ENCODE assay signal across 18 cellular contexts in the genomic region with DNA sequence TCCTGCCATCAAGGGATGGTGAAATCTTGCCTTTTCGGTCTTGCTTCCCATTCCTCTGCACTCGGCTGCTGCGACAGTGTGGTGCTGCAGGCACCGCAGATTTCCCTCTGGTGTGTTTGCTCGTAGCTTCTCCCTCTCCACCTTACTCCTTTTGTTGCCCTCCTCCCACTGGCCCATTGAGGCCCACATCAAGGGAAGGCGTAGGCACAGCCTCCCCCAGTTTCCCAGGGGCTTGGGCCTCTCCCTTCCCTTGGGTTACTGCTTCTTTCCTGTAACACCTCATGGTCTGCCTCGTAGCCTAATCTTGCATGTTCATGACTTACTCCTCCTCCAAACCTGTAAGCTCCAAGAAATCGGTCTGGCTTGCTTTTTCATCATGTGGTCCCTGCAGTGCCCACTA. TPM values are rescaled to one million over a fixed set of nuclear protein-coding genes. Genes with fewer than 3 reads are reported as not detected.
DNase-seq lines count a peak whose midpoint lies in the region; ATAC-seq and TF ChIP-seq lines count a peak whose summit lies in the region.
"Had no signal": no experiment of that assay in that cellular context is flagged by ENCODE, and none has a peak within 500 bp of the region (broad histone marks: within the 10 kb centered on the region; RNA-seq: fewer than 3 reads in every experiment).

No MANE protein-coding gene starts in this region.

- intact Hi-C loops in CD4-positive, alpha-beta T cell (cut with DNase I, micrococcal nuclease): no loop called here
- intact Hi-C loops in activated T-helper 1 cell treated with anti-CD3 and anti-CD28 coated beads, Interleukin-12 subunit alpha, Interleukin-12 subunit beta, Interleukin-2, Interleukin-4 antibody, amounts not matched to agents 30 ng/mL and 10 ng/mL and 1 ng/mL, durations not matched to agents 14 hours and 24 hours and 36 hours (cut with micrococcal nuclease): no loop called here

- H3K4me2 ChIP-seq in BLaER1 treated with 17β-estradiol and CSF1 and Interleukin-3, amounts not matched to agents 10 nM and 100 nM: peak overlapping the region; percentile 75 to 91 (median 86)

- CTCF ChIA-PET in CD4-positive, alpha-beta T cell (lab: Charles Lee): no interaction called here

- POLR2A ChIA-PET in CD4-positive, alpha-beta T cell (lab: Charles Lee): interaction anchor here (1.3 kb wide), 1 partner anchor 92 kb away, joined by 3 read pairs; no protein-coding TSS in a partner anchor
- POLR2A ChIA-PET in naive thymus-derived CD8-positive, alpha-beta T cell (lab: Charles Lee): interaction anchor here (2.8 kb wide), 1 partner anchor 92 kb away, joined by 11 read pairs; no protein-coding TSS in a partner anchor

- no peak for TF ChIP-seq CTCF in CD4-positive, alpha-beta T cell (IDR thresholded peaks at IDR 0.05)

- H3K27ac ChIP-seq in BLaER1 treated with 17β-estradiol and CSF1 and Interleukin-3, amounts not matched to agents 10 nM and 100 nM: peak overlapping the region in 5 of 11 experiments; percentile 10 to 42 (median 31); a peak in 7 of 22 replicates
- no peak overlapping the region for H3K27ac ChIP-seq in CD4-positive, alpha-beta T cell (ENCODE audit: low read depth, low read length)
- H3K27ac ChIP-seq: adrenal gland, esophagus muscularis mucosa, vagina had no signal

- peaks cover 5% of the 10 kb centered on the region for H3K36me3 Mint-ChIP-seq in CD4-positive, alpha-beta T cell (ENCODE audit: low read depth)
- H3K36me3 Mint-ChIP-seq in activated T-helper 1 cell treated with anti-CD3 and anti-CD28 coated beads, Interleukin-12 subunit alpha, Interleukin-12 subunit beta, Interleukin-2, Interleukin-4 antibody, amounts not matched to agents 30 ng/mL and 10 ng/mL and 1 ng/mL, durations not matched to agents 14 hours and 24 hours and 36 hours (ENCODE audit: low read depth): peaks cover 38% of the 10 kb centered on the region
- peaks cover 0 to 10% (median 7%) of the 10 kb centered on the region in 3 donors for H3K36me3 Mint-ChIP-seq in naive thymus-derived CD8-positive, alpha-beta T cell

- peaks cover 20 to 94% (median 87%) of the 10 kb centered on the region in 11 experiments for H3K36me3 ChIP-seq in BLaER1 treated with 17β-estradiol and CSF1 and Interleukin-3, amounts not matched to agents 10 nM and 100 nM
- H3K36me3 ChIP-seq: adrenal gland, esophagus muscularis mucosa, vagina had no signal

- no peak for ATAC-seq in CD4-positive, alpha-beta T cell (ENCODE audit: poor library complexity)
- ATAC-seq in naive thymus-derived CD8-positive, alpha-beta T cell: no peak
- no peak for ATAC-seq in HG03520 (IDR thresholded peaks at IDR 0.05; ENCODE audit: unreplicated experiment)
- no peak for ATAC-seq in HG03280 (IDR thresholded peaks at IDR 0.05; ENCODE audit: unreplicated experiment)
- ATAC-seq in HG02852 (IDR thresholded peaks at IDR 0.05; ENCODE audit: unreplicated experiment): no peak

- H3K27me3 Mint-ChIP-seq in CD4-positive, alpha-beta T cell: no peaks in the 10 kb centered on the region
- H3K27me3 Mint-ChIP-seq in activated T-helper 1 cell treated with anti-CD3 and anti-CD28 coated beads, Interleukin-12 subunit alpha, Interleukin-12 subunit beta, Interleukin-2, Interleukin-4 antibody, amounts not matched to agents 30 ng/mL and 10 ng/mL and 1 ng/mL, durations not matched to agents 14 hours and 24 hours and 36 hours (ENCODE audit: insufficient read depth): no peaks in the 10 kb centered on the region
- no peaks in the 10 kb centered on the region for H3K27me3 Mint-ChIP-seq in naive thymus-derived CD8-positive, alpha-beta T cell

- DNase-seq in CD4-positive, alpha-beta T cell: no peak
- no peak for DNase-seq in activated T-helper 1 cell treated with anti-CD3 and anti-CD28 coated beads, Interleukin-12 subunit alpha, Interleukin-12 subunit beta, Interleukin-2, Interleukin-4 antibody, amounts not matched to agents 30 ng/mL and 10 ng/mL and 1 ng/mL, durations not matched to agents 14 hours and 24 hours and 36 hours (ENCODE audit: low spot score)
- DNase-seq in naive thymus-derived CD8-positive, alpha-beta T cell: no peak
- DNase-seq: activated CD4-positive, alpha-beta T cell treated with anti-CD3 and anti-CD28 coated beads for 1 hour; adrenal gland; DMS 273 treated with DMSO at 0.1 percent for 48 hours; GF-D8; glutamatergic neuron; Karpas-422; NCI-H524 treated with DMSO at 0.1 percent for 48 hours; SHP77; stimulated activated CD4-positive, alpha-beta T cell treated with anti-CD3 and anti-CD28 coated beads, Interleukin-1b, Interleukin-23, amount 100 ng/mL, for 48 hours had no signal

- no peaks in the 10 kb centered on the region for H3K27me3 ChIP-seq in BLaER1 treated with 17β-estradiol and CSF1 and Interleukin-3, amounts not matched to agents 10 nM and 100 nM
- H3K27me3 ChIP-seq in CD4-positive, alpha-beta T cell (ENCODE audit: control insufficient read depth, insufficient read depth, low read length): no peaks in the 10 kb centered on the region
- H3K27me3 ChIP-seq: adrenal gland, esophagus muscularis mucosa, vagina had no signal

- H4K20me1 ChIP-seq in BLaER1 treated with 17β-estradiol and CSF1 and Interleukin-3, amounts not matched to agents 10 nM and 100 nM: peaks cover 100% of the 10 kb centered on the region in 11 experiments

- no peak overlapping the region for H3K4me3 ChIP-seq in BLaER1 treated with 17β-estradiol and CSF1 and Interleukin-3, amounts not matched to agents 10 nM and 100 nM
- H3K4me3 ChIP-seq: adrenal gland, esophagus muscularis mucosa, vagina had no signal

- H3K9me3 Mint-ChIP-seq in CD4-positive, alpha-beta T cell: no peaks in the 10 kb centered on the region
- no peaks in the 10 kb centered on the region for H3K9me3 Mint-ChIP-seq in activated T-helper 1 cell treated with anti-CD3 and anti-CD28 coated beads, Interleukin-12 subunit alpha, Interleukin-12 subunit beta, Interleukin-2, Interleukin-4 antibody, amounts not matched to agents 30 ng/mL and 10 ng/mL and 1 ng/mL, durations not matched to agents 14 hours and 24 hours and 36 hours
- H3K9me3 Mint-ChIP-seq in naive thymus-derived CD8-positive, alpha-beta T cell: no peaks in the 10 kb centered on the region

- peak overlapping the region; percentile 12 for H3K4me3 Mint-ChIP-seq in CD4-positive, alpha-beta T cell
- peak overlapping the region; percentile 49 for H3K4me3 Mint-ChIP-seq in activated T-helper 1 cell treated with anti-CD3 and anti-CD28 coated beads, Interleukin-12 subunit alpha, Interleukin-12 subunit beta, Interleukin-2, Interleukin-4 antibody, amounts not matched to agents 30 ng/mL and 10 ng/mL and 1 ng/mL, durations not matched to agents 14 hours and 24 hours and 36 hours
- peak overlapping the region in 2 of 10 donors; percentile 47 to 63 for H3K4me3 Mint-ChIP-seq in naive thymus-derived CD8-positive, alpha-beta T cell

- H3K4me1 ChIP-seq in BLaER1 treated with 17β-estradiol and CSF1 and Interleukin-3, amounts not matched to agents 10 nM and 100 nM: peaks cover 78 to 100% (median 93%) of the 10 kb centered on the region in 10 experiments
- H3K4me1 ChIP-seq: vagina had no signal

- H3K4me1 Mint-ChIP-seq in CD4-positive, alpha-beta T cell (ENCODE audit: low read depth): peaks cover 75% of the 10 kb centered on the region
- H3K4me1 Mint-ChIP-seq in activated T-helper 1 cell treated with anti-CD3 and anti-CD28 coated beads, Interleukin-12 subunit alpha, Interleukin-12 subunit beta, Interleukin-2, Interleukin-4 antibody, amounts not matched to agents 30 ng/mL and 10 ng/mL and 1 ng/mL, durations not matched to agents 14 hours and 24 hours and 36 hours (ENCODE audit: low read depth): peaks cover 83% of the 10 kb centered on the region
- H3K4me1 Mint-ChIP-seq in naive thymus-derived CD8-positive, alpha-beta T cell: peaks cover 42 to 92% (median 74%) of the 10 kb centered on the region in 4 donors

- H3K27ac Mint-ChIP-seq in CD4-positive, alpha-beta T cell: peak overlapping the region; percentile 19
- peak overlapping the region; percentile 92 for H3K27ac Mint-ChIP-seq in activated T-helper 1 cell treated with anti-CD3 and anti-CD28 coated beads, Interleukin-12 subunit alpha, Interleukin-12 subunit beta, Interleukin-2, Interleukin-4 antibody, amounts not matched to agents 30 ng/mL and 10 ng/mL and 1 ng/mL, durations not matched to agents 14 hours and 24 hours and 36 hours
- H3K27ac Mint-ChIP-seq in naive thymus-derived CD8-positive, alpha-beta T cell: peak overlapping the region in 6 of 10 donors; percentile 2 to 77 (median 24)

- no peaks in the 10 kb centered on the region for H3K9me3 ChIP-seq in BLaER1 treated with 17β-estradiol and CSF1 and Interleukin-3, amounts not matched to agents 10 nM and 100 nM (replicated peaks in 1 of 11)
- H3K9me3 ChIP-seq in CD4-positive, alpha-beta T cell (ENCODE audit: control insufficient read depth, low read length): no peaks in the 10 kb centered on the region
- H3K9me3 ChIP-seq: adrenal gland, esophagus muscularis mucosa, vagina had no signal

- peak overlapping the region in 2 of 11 experiments; percentile 33; a peak in 3 of 22 replicates for H3K9ac ChIP-seq in BLaER1 treated with 17β-estradiol and CSF1 and Interleukin-3, amounts not matched to agents 10 nM and 100 nM

RNA-seq across cellular contexts. Expression of gene E2F3, which starts 9.9 kb away (rescaled TPM):
- 1 to 10 TPM; 2.7 to 2.9 TPM for total RNA-seq in CD4-positive, alpha-beta T cell
- total RNA-seq in activated T-helper 1 cell treated with anti-CD3 and anti-CD28 coated beads, Interleukin-12 subunit alpha, Interleukin-12 subunit beta, Interleukin-2, Interleukin-4 antibody, amounts not matched to agents 30 ng/mL and 10 ng/mL and 1 ng/mL, durations not matched to agents 14 hours and 24 hours and 36 hours: 30.3 and 30.5 TPM in 2 replicates
- total RNA-seq in naive thymus-derived CD8-positive, alpha-beta T cell: 10 to 100 TPM; 44.3 to 45.2 TPM
- 1 to 10 TPM; 4.9 to 8.0 (median 5.9) TPM for polyA plus RNA-seq in naive thymus-derived CD8-positive, alpha-beta T cell

Comparison
In these comparisons a context has a peak if more than half of its experiments do, and no peak if none do; other contexts are left out.
1. H3K27ac Mint-ChIP-seq: peak in every context shown above with its lines; median percentile 92 in activated T-helper 1 cell treated with anti-CD3 and anti-CD28 coated beads, Interleukin-12 subunit alpha, Interleukin-12 subunit beta, Interleukin-2, Interleukin-4 antibody, amounts not matched to agents 30 ng/mL and 10 ng/mL and 1 ng/mL, durations not matched to agents 14 hours and 24 hours and 36 hours; 24 in naive thymus-derived CD8-positive, alpha-beta T cell; 19 in CD4-positive, alpha-beta T cell.